In the genomic region with DNA sequence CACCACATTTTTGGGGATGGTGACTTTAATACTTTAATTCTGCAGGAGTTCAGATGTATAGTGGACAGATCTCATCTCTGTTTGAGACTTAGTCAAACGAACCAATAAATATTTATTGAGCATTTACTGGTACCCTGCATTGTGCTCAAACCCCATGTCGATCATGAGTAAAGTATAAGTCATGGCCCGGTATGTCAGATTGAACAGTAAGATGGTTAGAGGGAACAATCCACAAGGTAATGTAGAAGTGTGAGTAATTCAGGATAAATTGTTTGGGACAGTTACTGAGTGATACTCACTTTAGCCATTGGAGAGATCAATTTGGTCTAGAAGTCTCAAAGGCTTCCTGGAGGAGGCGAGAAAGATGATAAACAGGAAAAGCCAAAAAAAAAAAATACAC, we compare ENCODE assay signal across 19 cellular contexts.
"Had no signal": no experiment of that assay in that cellular context is flagged by ENCODE, and none has a peak within 500 bp of the region (broad histone marks: within the 10 kb centered on the region; RNA-seq: fewer than 3 reads in every experiment).

No MANE protein-coding gene starts in this region.

- H3K36me3 ChIP-seq: left ventricle myocardium inferior, pancreas, suprapubic skin, tibial nerve had no signal

- FAIRE-seq: frontal cortex had no signal

- H3K9me3 ChIP-seq: left ventricle myocardium inferior, pancreas, suprapubic skin, tibial nerve had no signal

- H3K4me1 ChIP-seq: pancreas, suprapubic skin had no signal

- H3K4me3 ChIP-seq: dorsolateral prefrontal cortex, left ventricle myocardium inferior, lung, pancreas, skin epidermis, suprapubic skin, tibial nerve had no signal

- DNase-seq: cortex of kidney; dorsolateral prefrontal cortex; effector CD8-positive, alpha-beta T cell; islet precursor cell; left ventricle myocardium inferior; midbrain; occipital lobe; pancreas; retina; stimulated activated CD4-positive, alpha-beta T cell treated with anti-CD3 and anti-CD28 coated beads, Interleukin-2, amount 100 ng/mL, for 24 hours; stimulated activated CD4-positive, alpha-beta T cell treated with anti-CD3 and anti-CD28 coated beads, Interleukin-4, amount 100 ng/mL, for 4 hours; stimulated activated naive B cell treated with anti-CD40 and anti-IgM and Interleukin-4, amounts not matched to agents 10 μg/mL and 1 μg/mL and 100 μg/mL, for 72 hours; stimulated activated naive CD8-positive, alpha-beta T cell treated with anti-CD3 and anti-CD28 coated beads, Interleukin-15, amount 100 ng/mL, for 72 hours had no signal

- ATAC-seq: pancreas; sciatic nerve; stimulated activated naive B cell treated with anti-CD40 and anti-IgM and Interleukin-4, amounts not matched to agents 10 μg/mL and 1 μg/mL and 100 μg/mL, for 72 hours; stimulated activated naive CD8-positive, alpha-beta T cell treated with anti-CD3 and anti-CD28 coated beads, Interleukin-15, amount 100 ng/mL, for 72 hours had no signal

- H3K27me3 ChIP-seq: dorsolateral prefrontal cortex, pancreas, suprapubic skin, tibial nerve had no signal

- H3K27ac ChIP-seq: left ventricle myocardium inferior, pancreas, skin epidermis, suprapubic skin, tibial nerve had no signal
